19 cellular contexts compared by ENCODE assay signal in the genomic region with DNA sequence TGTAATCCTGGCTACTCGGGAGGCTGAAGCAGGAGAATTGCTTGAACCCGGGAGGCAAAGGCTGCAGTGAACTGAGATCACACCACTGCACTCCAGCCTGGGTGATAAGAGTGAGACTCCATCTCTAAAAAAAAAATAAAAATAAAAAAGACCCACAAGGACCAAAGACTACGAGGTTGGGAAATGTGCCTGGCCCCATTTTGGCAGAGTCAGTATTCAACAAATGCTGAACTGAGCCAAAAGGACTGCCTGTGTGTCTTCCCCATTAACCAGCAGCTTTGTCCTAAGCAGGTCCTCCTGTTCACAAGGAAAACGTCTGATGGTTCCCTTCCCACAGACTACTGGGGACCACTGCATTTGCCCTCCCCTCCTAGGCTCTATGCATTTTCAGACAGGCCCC. TPM values are rescaled to one million over a fixed set of nuclear protein-coding genes. Genes with fewer than 3 reads are reported as not detected.
DNase-seq lines count a peak whose midpoint lies in the region; ATAC-seq and TF ChIP-seq lines count a peak whose summit lies in the region.
"Had no signal": no experiment of that assay in that cellular context is flagged by ENCODE, and none has a peak within 500 bp of the region (broad histone marks: within the 10 kb centered on the region; RNA-seq: fewer than 3 reads in every experiment).

No MANE protein-coding gene starts in this region.

- H4K20me1 ChIP-seq in OCI-LY1 (ENCODE audit: insufficient read depth, low read length): no peaks in the 10 kb centered on the region

- no peak overlapping the region for H3K4me2 ChIP-seq in OCI-LY1 (ENCODE audit: low read length)
- H3K4me2 ChIP-seq in mesendoderm (ENCODE audit: low read length): no peak overlapping the region

- H2AK5ac ChIP-seq in mesendoderm (ENCODE audit: low read length): no peak overlapping the region

- DNase-seq in left cardiac atrium: no peak
- no peak for DNase-seq in mesendoderm
- DNase-seq in thyroid gland: no peak
- DNase-seq in psoas muscle: no peak
- no peak for DNase-seq in occipital lobe (lab: John Stamatoyannopoulos, UW)
- DNase-seq: BE2C; DMS79; NCI-H1092; NCI-H1436; NCI-H187 treated with DMSO at 0.1 percent for 48 hours; NCI-H2107; NCI-H2227 treated with DMSO at 0.1 percent for 48 hours; NCI-H510A; NK-92 treated with Interleukin-12 subunit alpha and Interleukin-12 subunit beta, amount 100 ng/mL, for 24 hours; Peyer's patch had no signal

- H3K4me3 ChIP-seq in OCI-LY1 (ENCODE audit: low read depth, low read length, poor library complexity, severe bottlenecking) (no peak overlapping the region), mesendoderm (ENCODE audit: low read length) (no peak overlapping the region), subcutaneous abdominal adipose tissue (ENCODE audit: low read depth in 1 of 5, low read length in 5 of 5) (no peak overlapping the region), thyroid gland (replicated peaks in 1 of 3) (no peak overlapping the region), psoas muscle (no peak overlapping the region)
- H3K4me3 ChIP-seq: Peyer's patch had no signal

- H3K9me3 ChIP-seq in OCI-LY1 (ENCODE audit: low read length) (no peaks in the 10 kb centered on the region), subcutaneous abdominal adipose tissue (ENCODE audit: control insufficient read depth in 5 of 5, low read length in 5 of 5) (no peaks in the 10 kb centered on the region), thyroid gland (no peaks in the 10 kb centered on the region), psoas muscle (no peaks in the 10 kb centered on the region)
- H3K9me3 ChIP-seq: Peyer's patch had no signal

- no peaks in the 10 kb centered on the region for H3K79me2 ChIP-seq in OCI-LY1 (ENCODE audit: insufficient read depth, low read length)
- no peaks in the 10 kb centered on the region for H3K79me2 ChIP-seq in mesendoderm (ENCODE audit: control insufficient read depth, insufficient read depth, low read length)

- H3K79me1 ChIP-seq in mesendoderm (ENCODE audit: low read length): no peaks in the 10 kb centered on the region

- no peak overlapping the region for H4K5ac ChIP-seq in mesendoderm (ENCODE audit: low read length)

- ATAC-seq in left cardiac atrium: peak; percentile 23 to 27
- no peak for ATAC-seq in psoas muscle

- TF ChIP-seq CTCF in OCI-LY1 (IDR thresholded peaks at IDR 0.05; ENCODE audit: low read length) (no peak), thyroid gland (IDR thresholded peaks at IDR 0.05) (no peak), psoas muscle (IDR thresholded peaks at IDR 0.05) (no peak)

- H3K36me3 ChIP-seq in OCI-LY1 (ENCODE audit: insufficient read depth, low read length) (no peaks in the 10 kb centered on the region), mesendoderm (ENCODE audit: control insufficient read depth, insufficient read depth, low read length) (no peaks in the 10 kb centered on the region), subcutaneous abdominal adipose tissue (ENCODE audit: control insufficient read depth in 5 of 5, insufficient read depth in 5 of 5, low read length in 5 of 5) (no peaks in the 10 kb centered on the region), thyroid gland (no peaks in the 10 kb centered on the region), psoas muscle (ENCODE audit: insufficient read depth in 1 of 2, low read depth in 1 of 2) (no peaks in the 10 kb centered on the region)
- H3K36me3 ChIP-seq: BE2C, Peyer's patch had no signal

- no peaks in the 10 kb centered on the region for H3K9me2 ChIP-seq in OCI-LY1 (ENCODE audit: low read depth, low read length)

- intact Hi-C loops in left cardiac atrium (cut with DNase I) (no loop called here), thyroid gland (cut with DNase I) (no loop called here), psoas muscle (cut with DNase I) (no loop called here)

- H3K9ac ChIP-seq in OCI-LY1 (ENCODE audit: low read length): no peak overlapping the region
- no peak overlapping the region for H3K9ac ChIP-seq in mesendoderm (ENCODE audit: low read length)
- peak overlapping the region in 1 of 5 donors; percentile 48 for H3K9ac ChIP-seq in subcutaneous abdominal adipose tissue (ENCODE audit: low read length in 5 of 5)

- no peak overlapping the region for H2BK5ac ChIP-seq in mesendoderm (ENCODE audit: low read length)

- no peak overlapping the region for H3K23ac ChIP-seq in mesendoderm (ENCODE audit: low read length)

- H3K4ac ChIP-seq in mesendoderm (ENCODE audit: low read depth, low read length): no peak overlapping the region

- H3K27ac ChIP-seq in OCI-LY1 (ENCODE audit: low read depth, low read length, poor library complexity, severe bottlenecking): peak overlapping the region; percentile 43
- no peak overlapping the region for H3K27ac ChIP-seq in mesendoderm (ENCODE audit: low read depth, low read length)
- peak overlapping the region; percentile 41 for H3K27ac ChIP-seq in subcutaneous abdominal adipose tissue (ENCODE audit: low read depth, low read length)
- H3K27ac ChIP-seq in thyroid gland: no peak overlapping the region
- H3K27ac ChIP-seq in psoas muscle: no peak overlapping the region
- H3K27ac ChIP-seq: Peyer's patch had no signal

- H3F3A ChIP-seq in OCI-LY1 (ENCODE audit: insufficient read depth, low read length): no peaks in the 10 kb centered on the region

- WGBS in mesendoderm (ENCODE audit: extremely low coverage, insufficient coverage, low lambda C conversion rate): no CpG with 5 or more reads among the region's 4 CpGs
- 72 to 80% methylated on average over 4 of the region's 4 CpGs for WGBS in thyroid gland, 2 donors
- WGBS in psoas muscle, 3 donors: 64 to 83% (median 67%) methylated on average over 4 of the region's 4 CpGs

- H2BK120ac ChIP-seq in mesendoderm (ENCODE audit: low read depth, low read length): no peak overlapping the region

- H3K18ac ChIP-seq in mesendoderm (ENCODE audit: low read length): no peak overlapping the region

- no peak overlapping the region for H2AFZ ChIP-seq in OCI-LY1 (ENCODE audit: low read length)

- H3K27me3 ChIP-seq in OCI-LY1 (ENCODE audit: insufficient read depth, low read length): no peaks in the 10 kb centered on the region
- no peaks in the 10 kb centered on the region for H3K27me3 ChIP-seq in mesendoderm (ENCODE audit: insufficient read depth, low read length, poor library complexity)
- no peaks in the 10 kb centered on the region for H3K27me3 ChIP-seq in subcutaneous abdominal adipose tissue (ENCODE audit: control insufficient read depth in 5 of 5, insufficient read depth in 4 of 5, low read length in 5 of 5)
- H3K27me3 ChIP-seq in thyroid gland: no peaks in the 10 kb centered on the region
- H3K27me3 ChIP-seq in psoas muscle (ENCODE audit: insufficient read depth in 3 of 3, low read length in 2 of 3): no peaks in the 10 kb centered on the region
- H3K27me3 ChIP-seq: BE2C, Peyer's patch had no signal

- H2BK15ac ChIP-seq in mesendoderm (replicated peaks; ENCODE audit: low read depth): no peak overlapping the region

- H4K8ac ChIP-seq in mesendoderm (ENCODE audit: low read depth, low read length): no peak overlapping the region

- H3K4me1 ChIP-seq in OCI-LY1 (ENCODE audit: insufficient read depth, low read length, severe bottlenecking) (peaks cover 16% of the 10 kb centered on the region), mesendoderm (ENCODE audit: control insufficient read depth, low read depth, low read length) (peaks cover 11% of the 10 kb centered on the region), subcutaneous abdominal adipose tissue (ENCODE audit: control insufficient read depth in 5 of 5, insufficient read depth in 5 of 5, low read length in 5 of 5) (peaks cover 7 to 38% (median 23%) of the 10 kb centered on the region in 5 donors), thyroid gland (peaks cover 0 to 16% of the 10 kb centered on the region in 2 donors), psoas muscle (no peaks in the 10 kb centered on the region)
- H3K4me1 ChIP-seq: Peyer's patch had no signal

- H3K56ac ChIP-seq in mesendoderm (ENCODE audit: low read length): peak overlapping the region; percentile 37

- no peak for TF ChIP-seq POLR2A in thyroid gland (IDR thresholded peaks at IDR 0.05)

RNA-seq across cellular contexts. Expression of a gene that starts 27.6 kb away (rescaled TPM):
- 1 to 10 TPM; 4.6 to 6.0 TPM for total RNA-seq in left cardiac atrium
- 1.1 TPM for polyA plus RNA-seq in mesendoderm (2013, experiment 1 of 2)
- 1.3 TPM for polyA plus RNA-seq in mesendoderm (2013, experiment 2 of 2)
- total RNA-seq in thyroid gland: 1 to 10 TPM; 1.4 to 3.0 (median 2.5) TPM
- 1 to 10 TPM in 3 of 4 donors, under 1 TPM in 1; 0.97 to 2.4 (median 1.6) TPM for total RNA-seq in psoas muscle
- 1 to 10 TPM in 2 of 3 donors, under 1 TPM in 1; 0.97 to 1.7 (median 1.7) TPM for polyA plus RNA-seq in psoas muscle
- total RNA-seq in occipital lobe: 8.0 TPM

RNA-seq across cellular contexts. Expression of a gene that starts 40.1 kb away (rescaled TPM):
- total RNA-seq in left cardiac atrium (1 to 10 TPM in 1 of 2 donors, under 1 TPM in 1; 0.68 to 2.3 TPM), thyroid gland (not detected), psoas muscle (under 1 TPM; 0.07 to 0.82 (median 0.19) TPM), occipital lobe (not detected)
- 0.01 TPM for polyA plus RNA-seq in mesendoderm (2013, experiment 1 of 2)
- polyA plus RNA-seq in mesendoderm (2013, experiment 2 of 2): not detected
- polyA plus RNA-seq in psoas muscle: under 1 TPM; 0.11 to 0.21 (median 0.18) TPM
- total RNA-seq: H1, SK-MEL-5 had no signal

Comparison
In these comparisons a context has a peak if more than half of its experiments do, and no peak if none do; other contexts are left out.
1. H3K27ac ChIP-seq: peak in OCI-LY1 (single experiment) and subcutaneous abdominal adipose tissue (single experiment); none in mesendoderm (single experiment), thyroid gland (0 of 3) and psoas muscle (single experiment).
2. ATAC-seq: peak in left cardiac atrium (2 of 2); none in psoas muscle (0 of 4).